Comparison of ENCODE assay signal across 1 cellular context in the genomic region with DNA sequence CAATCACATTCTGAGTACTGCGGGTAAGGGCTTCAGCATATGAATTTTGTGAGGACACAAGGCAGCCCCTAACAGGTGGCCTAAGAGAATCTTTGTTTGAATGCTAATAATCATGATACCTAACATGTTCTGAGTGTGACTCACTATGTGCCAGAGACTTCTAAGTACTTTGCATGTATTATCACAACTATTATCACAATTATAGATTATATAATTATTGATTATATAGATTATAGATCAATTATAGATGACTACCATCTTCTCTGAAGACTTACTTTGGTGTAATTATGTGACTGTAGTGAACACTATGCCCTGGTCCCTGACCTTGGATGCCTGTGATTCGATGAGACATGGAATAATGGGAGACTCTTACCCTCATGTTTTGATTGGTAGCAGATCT.
TF ChIP-seq lines count a peak whose summit lies in the region.

No MANE protein-coding gene starts in this region.

TF ChIP-seq in K562, 482 proteins besides CTCF, POLR2A, EP300 and RAD21 (continued from another document):
- TF ChIP-seq, protein P1, sequence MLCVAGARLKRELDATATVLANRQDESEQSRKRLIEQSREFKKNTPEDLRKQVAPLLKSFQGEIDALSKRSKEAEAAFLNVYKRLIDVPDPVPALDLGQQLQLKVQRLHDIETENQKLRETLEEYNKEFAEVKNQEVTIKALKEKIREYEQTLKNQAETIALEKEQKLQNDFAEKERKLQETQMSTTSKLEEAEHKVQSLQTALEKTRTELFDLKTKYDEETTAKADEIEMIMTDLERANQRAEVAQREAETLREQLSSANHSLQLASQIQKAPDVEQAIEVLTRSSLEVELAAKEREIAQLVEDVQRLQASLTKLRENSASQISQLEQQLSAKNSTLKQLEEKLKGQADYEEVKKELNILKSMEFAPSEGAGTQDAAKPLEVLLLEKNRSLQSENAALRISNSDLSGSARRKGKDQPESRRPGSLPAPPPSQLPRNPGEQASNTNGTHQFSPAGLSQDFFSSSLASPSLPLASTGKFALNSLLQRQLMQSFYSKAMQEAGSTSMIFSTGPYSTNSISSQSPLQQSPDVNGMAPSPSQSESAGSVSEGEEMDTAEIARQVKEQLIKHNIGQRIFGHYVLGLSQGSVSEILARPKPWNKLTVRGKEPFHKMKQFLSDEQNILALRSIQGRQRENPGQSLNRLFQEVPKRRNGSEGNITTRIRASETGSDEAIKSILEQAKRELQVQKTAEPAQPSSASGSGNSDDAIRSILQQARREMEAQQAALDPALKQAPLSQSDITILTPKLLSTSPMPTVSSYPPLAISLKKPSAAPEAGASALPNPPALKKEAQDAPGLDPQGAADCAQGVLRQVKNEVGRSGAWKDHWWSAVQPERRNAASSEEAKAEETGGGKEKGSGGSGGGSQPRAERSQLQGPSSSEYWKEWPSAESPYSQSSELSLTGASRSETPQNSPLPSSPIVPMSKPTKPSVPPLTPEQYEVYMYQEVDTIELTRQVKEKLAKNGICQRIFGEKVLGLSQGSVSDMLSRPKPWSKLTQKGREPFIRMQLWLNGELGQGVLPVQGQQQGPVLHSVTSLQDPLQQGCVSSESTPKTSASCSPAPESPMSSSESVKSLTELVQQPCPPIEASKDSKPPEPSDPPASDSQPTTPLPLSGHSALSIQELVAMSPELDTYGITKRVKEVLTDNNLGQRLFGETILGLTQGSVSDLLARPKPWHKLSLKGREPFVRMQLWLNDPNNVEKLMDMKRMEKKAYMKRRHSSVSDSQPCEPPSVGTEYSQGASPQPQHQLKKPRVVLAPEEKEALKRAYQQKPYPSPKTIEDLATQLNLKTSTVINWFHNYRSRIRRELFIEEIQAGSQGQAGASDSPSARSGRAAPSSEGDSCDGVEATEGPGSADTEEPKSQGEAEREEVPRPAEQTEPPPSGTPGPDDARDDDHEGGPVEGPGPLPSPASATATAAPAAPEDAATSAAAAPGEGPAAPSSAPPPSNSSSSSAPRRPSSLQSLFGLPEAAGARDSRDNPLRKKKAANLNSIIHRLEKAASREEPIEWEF (CRISPR knock-in tag; IDR thresholded peaks at IDR 0.05): peak; percentile 94
